In the genomic region with DNA sequence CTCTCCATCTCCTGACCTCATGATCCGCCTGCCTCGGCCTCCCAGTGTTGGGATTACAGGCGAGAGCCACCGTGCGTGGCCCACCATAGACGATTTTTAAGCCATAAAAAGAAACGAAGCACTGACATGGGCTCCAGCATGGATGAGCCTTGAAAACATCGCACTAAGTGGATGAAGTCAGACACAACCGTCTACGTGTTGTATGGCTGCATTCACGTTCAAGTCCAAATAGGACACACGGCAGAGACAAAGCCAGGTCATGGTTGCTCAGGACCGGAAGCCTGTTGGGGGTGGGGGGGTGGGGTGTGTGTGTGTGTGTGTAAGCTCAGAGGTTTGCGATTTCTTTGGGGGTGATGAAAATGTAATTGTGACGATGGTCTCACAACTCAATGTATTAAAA, we compare ENCODE assay signal across 30 cellular contexts. TPM values are rescaled to one million over a fixed set of nuclear protein-coding genes. Genes with fewer than 3 reads are reported as not detected.
DNase-seq lines count a peak whose midpoint lies in the region; ATAC-seq, FAIRE-seq and TF ChIP-seq lines count a peak whose summit lies in the region.
"Had no signal": no experiment of that assay in that cellular context is flagged by ENCODE, and none has a peak within 500 bp of the region (broad histone marks: within the 10 kb centered on the region; RNA-seq: fewer than 3 reads in every experiment).

No MANE protein-coding gene starts in this region.

- peaks cover 2% of the 10 kb centered on the region for H3K4me1 Mint-ChIP-seq in progenitor cell of endocrine pancreas (ENCODE audit: low read depth)
- H3K4me1 Mint-ChIP-seq: brain had no signal

- in situ Hi-C loops in HepG2 (cut with HindIII; ENCODE audit: extremely low pct_ligation_motif_present, low pct_unique_long_range_greater_than_20kb) (no loop called here), GM12878 (cut with MboI) (no loop called here), brain microvascular endothelial cell (cut with HindIII; ENCODE audit: low pct_ligation_motif_present, low sequenced_read_pairs) (no loop called here)

- TF ChIP-seq EP300 in HepG2 (IDR thresholded peaks at IDR 0.05; ENCODE audit: low read depth in 2 of 2, low read length in 2 of 2) (no peak), HepG2 (CRISPR knock-in tag; IDR thresholded peaks at IDR 0.05; ENCODE audit: borderline replicate concordance) (no peak), GM12878 (IDR thresholded peaks at IDR 0.05; ENCODE audit: borderline replicate concordance in 1 of 2, control insufficient read depth in 1 of 2, low read depth in 2 of 2, low read length in 2 of 2) (no peak)

- H3K9ac ChIP-seq in HepG2 (ENCODE audit: insufficient read depth, low read depth, low read length) (no peak overlapping the region), GM12878 (ENCODE audit: control insufficient read depth, insufficient read depth, low read length) (no peak overlapping the region)

- no peak overlapping the region for H3K4me2 ChIP-seq in HepG2 (ENCODE audit: low read depth, low read length)
- no peak overlapping the region for H3K4me2 ChIP-seq in GM12878 (ENCODE audit: control insufficient read depth, insufficient read depth)

- H3K4me1 ChIP-seq in HepG2 (ENCODE audit: insufficient read depth, low read length) (no peaks in the 10 kb centered on the region), right lobe of liver (no peaks in the 10 kb centered on the region), GM12878 (ENCODE audit: control insufficient read depth, insufficient read depth, low read length) (no peaks in the 10 kb centered on the region)
- H3K4me1 ChIP-seq: BE2C had no signal

- H3K36me3 Mint-ChIP-seq in progenitor cell of endocrine pancreas (ENCODE audit: insufficient read depth), result peaks cover 5% of the 10 kb centered on the region
- H3K36me3 Mint-ChIP-seq: brain, naive B cell had no signal

- no peaks in the 10 kb centered on the region; a peak in 1 of 5 replicates for H3K36me3 ChIP-seq in HepG2 (replicated peaks in 1 of 2; ENCODE audit: control insufficient read depth in 1 of 2, insufficient read depth in 2 of 2, low read length in 2 of 2)
- H3K36me3 ChIP-seq in right lobe of liver, result no peaks in the 10 kb centered on the region
- peaks cover 0 to 6% of the 10 kb centered on the region in 2 experiments; a peak in 2 of 4 replicates for H3K36me3 ChIP-seq in GM12878 (ENCODE audit: control insufficient read depth in 2 of 2, insufficient read depth in 2 of 2, low read length in 1 of 2)
- peaks cover 5% of the 10 kb centered on the region for H3K36me3 ChIP-seq in brain microvascular endothelial cell (replicated peaks)

- 0 out of 4 replicates have a peak, but pooled peaks of 1 of the 2 experiments have one; percentile 16 for TF ChIP-seq POLR2A in HepG2 (IDR thresholded peaks at IDR 0.05; ENCODE audit: insufficient read depth in 1 of 2, low read depth in 2 of 2, low read length in 2 of 2)
- no peak for TF ChIP-seq POLR2A in right lobe of liver (IDR thresholded peaks at IDR 0.05)
- peak; percentile 53; the same call in 1 of the 2 replicates for TF ChIP-seq POLR2A in GM12878 (IDR thresholded peaks at IDR 0.05; ENCODE audit: low read depth, low read length)

- SMC1A ChIA-PET in GM12878 (lab: Charles Lee; ENCODE audit: uncharacterized antibody, unreplicated experiment), result no interaction called here

- DNase-seq in HepG2 (ENCODE audit: low spot score) (no peak), right lobe of liver (no peak), NCI-H748 treated with DMSO at 0.1 percent for 48 hours (lab: John Stamatoyannopoulos, UW) (peak; percentile 2), GM12878 (ENCODE audit: low read depth, low spot score) (no peak), progenitor cell of endocrine pancreas (ENCODE audit: low spot score, unreplicated experiment) (no peak), HEK293T (ENCODE audit: extremely low spot score) (no peak), brain microvascular endothelial cell (no peak), NCI-H526 (lab: John Stamatoyannopoulos, UW) (no peak)
- DNase-seq: activated naive CD4-positive, alpha-beta T cell; BE2C; CD8-positive, alpha-beta T cell; DMS153; H7; midbrain; naive B cell; NCI-H1092 treated with DMSO at 0.1 percent for 48 hours; NCI-H2029; NCI-H2227 treated with DMSO at 0.1 percent for 48 hours; NCI-H526 treated with DMSO at 0.1 percent for 48 hours; nucleus accumbens; SIG-M5; stimulated activated CD4-positive, alpha-beta T cell treated with anti-CD3 and anti-CD28 coated beads, Interleukin-4, amount 100 ng/mL, for 24 hours; substantia nigra; SW 1271; T-helper 9 cell; trophoblast cell had no signal

- H3K9me3 Mint-ChIP-seq in progenitor cell of endocrine pancreas (ENCODE audit: low read depth), result no peaks in the 10 kb centered on the region
- H3K9me3 Mint-ChIP-seq: brain; CD8-positive, alpha-beta T cell; naive B cell had no signal

- H3K79me2 ChIP-seq in HepG2 (ENCODE audit: insufficient read depth, low read length), result no peaks in the 10 kb centered on the region
- H3K79me2 ChIP-seq in GM12878 (ENCODE audit: control insufficient read depth, insufficient read depth, low read length), result no peaks in the 10 kb centered on the region

- intact Hi-C loops in HepG2 (cut with micrococcal nuclease; ENCODE audit: unreplicated experiment) (no loop called here), right lobe of liver (cut with DNase I) (no loop called here), GM12878 (cut with micrococcal nuclease; ENCODE audit: unreplicated experiment) (no loop called here)

- ATAC-seq in HepG2, result no peak
- no peak for ATAC-seq in right lobe of liver
- no peak for ATAC-seq in GM12878
- ATAC-seq: CD8-positive, alpha-beta T cell had no signal

- H4K20me1 ChIP-seq in HepG2 (ENCODE audit: insufficient read depth, low read length) (0 out of 2 replicates have a peak, but pooled peaks cover 4% of the 10 kb centered on the region), GM12878 (ENCODE audit: control insufficient read depth, insufficient read depth) (no peaks in the 10 kb centered on the region)

- H3K9me3 ChIP-seq in HepG2 (ENCODE audit: low read length) (no peaks in the 10 kb centered on the region), right lobe of liver (no peaks in the 10 kb centered on the region), GM12878 (replicated peaks; ENCODE audit: control insufficient read depth, insufficient read depth, low read length) (no peaks in the 10 kb centered on the region)
- H3K9me3 ChIP-seq: BE2C had no signal

- RAD21 ChIA-PET in GM12878 (lab: Charles Lee; ENCODE audit: unreplicated experiment), result no interaction called here

- POLR2A ChIA-PET in HepG2 (lab: Yijun Ruan, JAX) (interaction anchor here (1.2 kb wide), 1 partner anchor 11 kb away, joined by 3 read pairs; no protein-coding TSS in a partner anchor), GM12878 (lab: Charles Lee) (no interaction called here), HEK293T (lab: Yijun Ruan, JAX) (no interaction called here)

- no peak overlapping the region for H3K4me3 ChIP-seq in HepG2 (replicated peaks in 1 of 3; ENCODE audit: insufficient read depth in 1 of 3, low read depth in 2 of 3, low read length in 3 of 3)
- H3K4me3 ChIP-seq in right lobe of liver, result no peak overlapping the region
- no peak overlapping the region for H3K4me3 ChIP-seq in GM12878
- no peak overlapping the region for H3K4me3 ChIP-seq in brain microvascular endothelial cell (ENCODE audit: low read depth, low read length)

- H3K27me3 Mint-ChIP-seq in progenitor cell of endocrine pancreas, result no peaks in the 10 kb centered on the region
- H3K27me3 Mint-ChIP-seq: brain, naive B cell had no signal

- H3K27ac ChIP-seq in HepG2 (ENCODE audit: extremely low read length, insufficient read depth, low read length), result no peak overlapping the region
- no peak overlapping the region for H3K27ac ChIP-seq in right lobe of liver
- H3K27ac ChIP-seq in GM12878 (ENCODE audit: control insufficient read depth, insufficient read depth), result no peak overlapping the region
- no peak overlapping the region for H3K27ac ChIP-seq in brain microvascular endothelial cell

- no peak overlapping the region for H3K4me3 Mint-ChIP-seq in progenitor cell of endocrine pancreas (ENCODE audit: low read depth)
- H3K4me3 Mint-ChIP-seq: brain; CD8-positive, alpha-beta T cell had no signal

- no peak for TF ChIP-seq RAD21 in HepG2 (CRISPR knock-in tag; IDR thresholded peaks at IDR 0.05)
- no peak for TF ChIP-seq RAD21 in GM12878 (IDR thresholded peaks at IDR 0.05; ENCODE audit: insufficient read depth, low read depth, low read length)

- no peak for TF ChIP-seq CTCF in HepG2 (CRISPR knock-in tag; IDR thresholded peaks at IDR 0.05)
- no peak for TF ChIP-seq CTCF in right lobe of liver (IDR thresholded peaks at IDR 0.05)
- TF ChIP-seq CTCF in GM12878 (IDR thresholded peaks at IDR 0.05 in 2 of 3, conservative IDR thresholded peaks at IDR 0.05 in 1 of 3; ENCODE audit: control insufficient read depth in 2 of 3, extremely low read depth in 1 of 3, insufficient read depth in 1 of 3, low read depth in 3 of 3, low read length in 3 of 3), result no peak
- no peak for TF ChIP-seq CTCF in progenitor cell of endocrine pancreas (IDR thresholded peaks at IDR 0.05; ENCODE audit: unreplicated experiment)
- TF ChIP-seq CTCF in brain microvascular endothelial cell (IDR thresholded peaks at IDR 0.05; ENCODE audit: low read depth, low read length, missing control alignments), result no peak

- H3K27me3 ChIP-seq in HepG2 (ENCODE audit: control insufficient read depth in 1 of 2, insufficient read depth in 2 of 2, low read length in 2 of 2) (no peaks in the 10 kb centered on the region), right lobe of liver (no peaks in the 10 kb centered on the region), GM12878 (replicated peaks in 1 of 2; ENCODE audit: control insufficient read depth in 2 of 2, insufficient read depth in 2 of 2, low read length in 1 of 2) (no peaks in the 10 kb centered on the region), brain microvascular endothelial cell (replicated peaks) (no peaks in the 10 kb centered on the region)
- H3K27me3 ChIP-seq: BE2C had no signal

- peak overlapping the region; percentile 62 for H3K27ac Mint-ChIP-seq in progenitor cell of endocrine pancreas
- H3K27ac Mint-ChIP-seq: CD8-positive, alpha-beta T cell had no signal

- 83% methylated on average over 10 of the region's 15 CpGs for WGBS in HepG2 (ENCODE audit: low lambda C conversion rate)
- WGBS in right lobe of liver (ENCODE audit: insufficient coverage, low coverage, low lambda C conversion rate, missing lambda C conversion rate), result 63% methylated on average over 10 of the region's 15 CpGs
- WGBS in GM12878 (ENCODE audit: insufficient coverage, insufficient replicate concordance, low lambda C conversion rate, missing lambda C conversion rate), result 62% methylated on average over 13 of the region's 15 CpGs

- CTCF ChIA-PET in HepG2 (lab: Yijun Ruan, JAX; ENCODE audit: low intra/inter-chr PET ratio, low total read pairs) (no interaction called here), GM12878 (lab: Yijun Ruan, JAX) (no interaction called here), HEK293T (lab: Yijun Ruan, JAX) (no interaction called here)

- H2AFZ ChIP-seq in HepG2 (ENCODE audit: low read length) (no peak overlapping the region), GM12878 (ENCODE audit: control insufficient read depth, low read depth, low read length) (no peak overlapping the region)

- FAIRE-seq in HepG2 (lab: Jason Lieb, UNC) (no peak), GM12878 (lab: Jason Lieb, UNC) (no peak)
- FAIRE-seq: endometrium, frontal cortex had no signal

- BruUV-seq in HepG2 (replicated peaks; lab: Mats Ljungman, UMichigan) (no TSS peak), GM12878 (replicated peaks; lab: Mats Ljungman, UMichigan) (no TSS peak)

RNA-seq across cellular contexts. Expression of a gene that starts 10.0 kb away (rescaled TPM):
- total RNA-seq in HepG2 (2016; rRNA removed; fragmentation: Illumina TruSeq; extraction: Trizol) (41.6 and 48.6 TPM in 2 replicates), right lobe of liver (10 to 100 TPM in 5 of 6 experiments, 1 to 10 TPM in 1; 9.3 to 17.8 (median 14.7) TPM), GM12878 (2014; rRNA removed) (42.4 and 42.7 TPM in 2 replicates), GM12878 (2014; rRNA removed; fragmentation: Illumina TruSeq; extraction: Trizol) (34.8 and 38.1 TPM in 2 replicates), GM12878 (2021) (73.9 and 84.9 TPM in 2 replicates), progenitor cell of endocrine pancreas (58.3 and 59.1 TPM in 2 replicates)
- 6.9 and 8.5 TPM in 2 replicates for total RNA-seq in HepG2 (2016; cell fraction: cytosol; rRNA removed; fragmentation: Illumina TruSeq; extraction: Trizol; ENCODE audit: low read depth)
- 45.2 and 47.7 TPM in 2 replicates for total RNA-seq in HepG2 (2016; cell fraction: insoluble cytoplasmic fraction; rRNA removed; fragmentation: Illumina TruSeq; extraction: Trizol)
- total RNA-seq in HepG2 (2016; cell fraction: membrane; rRNA removed; fragmentation: Illumina TruSeq; extraction: Trizol), result 19.1 and 19.5 TPM in 2 replicates
- 21.2 and 24.0 TPM in 2 replicates for total RNA-seq in HepG2 (2016; cell fraction: nucleus; rRNA removed; fragmentation: Illumina TruSeq; extraction: Trizol)
- polyA plus RNA-seq in HepG2 (2011; rRNA removed) (13.8 and 15.3 TPM in 2 replicates), GM12878 (2011; rRNA removed) (23.9 and 41.4 TPM in 2 replicates), GM12878 (2014; fragmentation: Illumina TruSeq; extraction: Trizol) (38.1 and 49.7 TPM in 2 replicates), GM12878 (2014; fragmentation: Nextera tagmentation; extraction: Ambion mirVana) (10 to 100 TPM in 1 of 2 experiments, 1 to 10 TPM in 1; 2.9 to 12.3 TPM), GM12878 (2014; rRNA removed) (41.7 and 45.1 TPM in 2 replicates), GM12878 (2016; fragmentation: Nextera tagmentation; extraction: Ambion mirVana) (100 to 1,000 TPM in 1 of 2 experiments, 10 to 100 TPM in 1; 88.9 to 114 TPM)
- polyA plus RNA-seq in HepG2 (2011; cell fraction: cytosol; rRNA removed), result 11.4 and 15.1 TPM in 2 replicates
- polyA plus RNA-seq in HepG2 (2011; cell fraction: nucleus; rRNA removed), result 9.3 and 9.5 TPM in 2 replicates
- 12.1 and 13.0 TPM in 2 replicates for polyA plus RNA-seq in HepG2 (2012)
- polyA plus RNA-seq in HepG2 (2016; cell fraction: cytosol; fragmentation: Illumina TruSeq; extraction: Trizol; ENCODE audit: low read depth), result 6.2 and 6.7 TPM in 2 replicates
- 42.1 and 48.9 TPM in 2 replicates for polyA plus RNA-seq in HepG2 (2016; cell fraction: insoluble cytoplasmic fraction; fragmentation: Illumina TruSeq; extraction: Trizol; ENCODE audit: low read depth)
- 12.1 and 12.4 TPM in 2 replicates for polyA plus RNA-seq in HepG2 (2016; cell fraction: membrane; fragmentation: Illumina TruSeq; extraction: Trizol; ENCODE audit: low read depth)
- 46.5 and 46.7 TPM in 2 replicates for polyA plus RNA-seq in HepG2 (2016; cell fraction: nucleus; fragmentation: Illumina TruSeq; extraction: Trizol; ENCODE audit: insufficient read depth, low read depth)
- polyA minus RNA-seq in HepG2 (2011; rRNA and poly(A)+ RNA removed; ENCODE audit: low replicate concordance), result 15.8 and 23.5 TPM in 2 replicates
- 6.8 and 7.3 TPM in 2 replicates for polyA minus RNA-seq in HepG2 (2011; cell fraction: cytosol; rRNA and poly(A)+ RNA removed)
- polyA minus RNA-seq in HepG2 (2011; cell fraction: nucleus; rRNA and poly(A)+ RNA removed), result 10.4 and 12.2 TPM in 2 replicates
- 24.1 and 27.7 TPM in 2 replicates for total RNA-seq in GM12878 (2013; cell fraction: nucleolus; rRNA removed)
- polyA plus RNA-seq in GM12878 (2011; ENCODE audit: low read depth), result 10.3 TPM
- polyA plus RNA-seq in GM12878 (2011; cell fraction: cytosol; rRNA removed), result 33.2 and 45.5 TPM in 2 replicates
- polyA plus RNA-seq in GM12878 (2011; cell fraction: nucleus; rRNA removed), result 22.8 and 28.8 TPM in 2 replicates
- 18.6 and 23.1 TPM in 2 replicates for polyA plus RNA-seq in GM12878 (2012)
- 15.7 and 24.9 TPM in 2 replicates for polyA minus RNA-seq in GM12878 (2011; rRNA and poly(A)+ RNA removed)
- polyA minus RNA-seq in GM12878 (2011; cell fraction: cytosol; rRNA and poly(A)+ RNA removed), result 7.2 and 10.6 TPM in 2 replicates
- polyA minus RNA-seq in GM12878 (2011; cell fraction: nucleus; rRNA and poly(A)+ RNA removed), result 9.7 and 20.3 TPM in 2 replicates

RNA-seq across cellular contexts. Expression of a gene that starts 44.2 kb away (rescaled TPM):
- 1.0 and 1.6 TPM in 2 replicates for total RNA-seq in HepG2 (2016; rRNA removed; fragmentation: Illumina TruSeq; extraction: Trizol)
- total RNA-seq in HepG2 (2016; cell fraction: cytosol; rRNA removed; fragmentation: Illumina TruSeq; extraction: Trizol; ENCODE audit: low read depth), result 0.97 TPM in 1 of 2 replicates, not detected in the other
- total RNA-seq in HepG2 (2016; cell fraction: insoluble cytoplasmic fraction; rRNA removed; fragmentation: Illumina TruSeq; extraction: Trizol), result 1.1 and 1.5 TPM in 2 replicates
- total RNA-seq in HepG2 (2016; cell fraction: membrane; rRNA removed; fragmentation: Illumina TruSeq; extraction: Trizol), result 0.40 and 0.59 TPM in 2 replicates
- total RNA-seq in HepG2 (2016; cell fraction: nucleus; rRNA removed; fragmentation: Illumina TruSeq; extraction: Trizol), result 1.0 and 1.2 TPM in 2 replicates
- 1.8 and 3.3 TPM in 2 replicates for polyA plus RNA-seq in HepG2 (2011; rRNA removed)
- polyA plus RNA-seq in HepG2 (2011; cell fraction: cytosol; rRNA removed), result 1.6 and 1.9 TPM in 2 replicates
- 2.1 and 3.0 TPM in 2 replicates for polyA plus RNA-seq in HepG2 (2011; cell fraction: nucleus; rRNA removed)
- 1.1 and 1.9 TPM in 2 replicates for polyA plus RNA-seq in HepG2 (2012)
- 0.24 and 0.26 TPM in 2 replicates for polyA plus RNA-seq in HepG2 (2016; cell fraction: cytosol; fragmentation: Illumina TruSeq; extraction: Trizol; ENCODE audit: low read depth)
- polyA plus RNA-seq in HepG2 (2016; cell fraction: insoluble cytoplasmic fraction; fragmentation: Illumina TruSeq; extraction: Trizol; ENCODE audit: low read depth), result 2.1 and 2.3 TPM in 2 replicates
- polyA plus RNA-seq in HepG2 (2016; cell fraction: membrane; fragmentation: Illumina TruSeq; extraction: Trizol; ENCODE audit: low read depth), result 0.35 and 0.66 TPM in 2 replicates
- 0.92 and 1.8 TPM in 2 replicates for polyA plus RNA-seq in HepG2 (2016; cell fraction: nucleus; fragmentation: Illumina TruSeq; extraction: Trizol; ENCODE audit: insufficient read depth, low read depth)
- polyA minus RNA-seq in HepG2 (2011; rRNA and poly(A)+ RNA removed; ENCODE audit: low replicate concordance), result 0.44 TPM in 1 of 2 replicates, not detected in the other
- not detected in 2 replicates for polyA minus RNA-seq in HepG2 (2011; cell fraction: cytosol; rRNA and poly(A)+ RNA removed)
- polyA minus RNA-seq in HepG2 (2011; cell fraction: nucleus; rRNA and poly(A)+ RNA removed), result 0.99 and 1.3 TPM in 2 replicates
- total RNA-seq in right lobe of liver, result 1 to 10 TPM in 2 of 6 experiments, under 1 TPM in 4; 0.29 to 2.9 (median 0.80) TPM
- total RNA-seq in GM12878 (2013; cell fraction: nucleolus; rRNA removed), result 2.4 and 3.3 TPM in 2 replicates
- total RNA-seq in GM12878 (2014; rRNA removed), result 1.3 and 2.0 TPM in 2 replicates
- 0.64 and 1.1 TPM in 2 replicates for total RNA-seq in GM12878 (2014; rRNA removed; fragmentation: Illumina TruSeq; extraction: Trizol)
- total RNA-seq in GM12878 (2021), result 0.69 and 1.0 TPM in 2 replicates
- polyA plus RNA-seq in GM12878 (2011; ENCODE audit: low read depth), result 0.80 TPM
- 0.97 and 1.6 TPM in 2 replicates for polyA plus RNA-seq in GM12878 (2011; rRNA removed)
- polyA plus RNA-seq in GM12878 (2011; cell fraction: cytosol; rRNA removed), result 0.63 and 1.5 TPM in 2 replicates
- polyA plus RNA-seq in GM12878 (2011; cell fraction: nucleus; rRNA removed), result 1.4 and 1.6 TPM in 2 replicates
- polyA plus RNA-seq in GM12878 (2012), result 0.90 and 1.1 TPM in 2 replicates
- 1.1 and 3.6 TPM in 2 replicates for polyA plus RNA-seq in GM12878 (2014; fragmentation: Illumina TruSeq; extraction: Trizol)
- polyA plus RNA-seq in GM12878 (2014; fragmentation: Nextera tagmentation; extraction: Ambion mirVana), result under 1 TPM; 0.63 to 0.93 TPM
- polyA plus RNA-seq in GM12878 (2014; rRNA removed), result 1.3 TPM in 2 replicates
- 1 to 10 TPM; 1.7 to 1.8 TPM for polyA plus RNA-seq in GM12878 (2016; fragmentation: Nextera tagmentation; extraction: Ambion mirVana)
- 0.73 and 1.8 TPM in 2 replicates for polyA minus RNA-seq in GM12878 (2011; rRNA and poly(A)+ RNA removed)
- polyA minus RNA-seq in GM12878 (2011; cell fraction: cytosol; rRNA and poly(A)+ RNA removed), result not detected in 2 replicates
- polyA minus RNA-seq in GM12878 (2011; cell fraction: nucleus; rRNA and poly(A)+ RNA removed), result not detected in 2 replicates
- total RNA-seq in progenitor cell of endocrine pancreas, result 0.69 and 1.0 TPM in 2 replicates
- total RNA-seq: G401 had no signal
